17 cellular contexts compared by ENCODE assay signal in genomic region chr12:124305136-124305535, GRCh38. TPM values are rescaled to one million over a fixed set of nuclear protein-coding genes. Genes with fewer than 3 reads are reported as not detected.
DNase-seq lines count a peak whose midpoint lies in the region; ATAC-seq and TF ChIP-seq lines count a peak whose summit lies in the region.
"Had no signal": no experiment of that assay in that cellular context is flagged by ENCODE, and none has a peak within 500 bp of the region (broad histone marks: within the 10 kb centered on the region; RNA-seq: fewer than 3 reads in every experiment).

No MANE protein-coding gene starts in this region.

- no peaks in the 10 kb centered on the region for H3K4me1 ChIP-seq in mucosa of descending colon (ENCODE audit: low read depth)

- no peak overlapping the region for H3K27ac Mint-ChIP-seq in natural killer cell treated with Interleukin-12 subunit alpha and Interleukin-12 subunit beta and Interleukin-15 and Interleukin-18, amount 100 ng/mL, for 72 hours
- H3K27ac Mint-ChIP-seq in natural killer cell, result no peak overlapping the region
- H3K27ac Mint-ChIP-seq in T-helper 2 cell treated with Interferon-gamma antibody and Interleukin-4, amounts not matched to agents 5 μg/mL and 100 μg/mL, for 36 hours, result no peak overlapping the region
- H3K27ac Mint-ChIP-seq: B cell; CD8-positive, alpha-beta T cell; HFFc6 had no signal

- H3K36me3 ChIP-seq in mucosa of descending colon (ENCODE audit: low read depth), result no peaks in the 10 kb centered on the region
- H3K36me3 ChIP-seq: BLaER1 treated with 17β-estradiol and CSF1 and Interleukin-3, amounts not matched to agents 10 nM and 100 nM had no signal

- H3K4me1 Mint-ChIP-seq in natural killer cell treated with Interleukin-12 subunit alpha and Interleukin-12 subunit beta and Interleukin-15 and Interleukin-18, amount 100 ng/mL, for 72 hours (ENCODE audit: low read depth in 2 of 2), result no peaks in the 10 kb centered on the region
- no peaks in the 10 kb centered on the region for H3K4me1 Mint-ChIP-seq in natural killer cell
- H3K4me1 Mint-ChIP-seq in T-helper 2 cell treated with Interferon-gamma antibody and Interleukin-4, amounts not matched to agents 5 μg/mL and 100 μg/mL, for 36 hours (ENCODE audit: low read depth), result no peaks in the 10 kb centered on the region
- H3K4me1 Mint-ChIP-seq: B cell had no signal

- TF ChIP-seq CTCF in natural killer cell (IDR thresholded peaks at IDR 0.05) (no peak), mucosa of descending colon (IDR thresholded peaks at IDR 0.05) (no peak)

- H3K9me3 Mint-ChIP-seq in natural killer cell treated with Interleukin-12 subunit alpha and Interleukin-12 subunit beta and Interleukin-15 and Interleukin-18, amount 100 ng/mL, for 72 hours, result no peaks in the 10 kb centered on the region
- no peaks in the 10 kb centered on the region for H3K9me3 Mint-ChIP-seq in natural killer cell
- H3K9me3 Mint-ChIP-seq in T-helper 2 cell treated with Interferon-gamma antibody and Interleukin-4, amounts not matched to agents 5 μg/mL and 100 μg/mL, for 36 hours, result no peaks in the 10 kb centered on the region
- H3K9me3 Mint-ChIP-seq: CD8-positive, alpha-beta T cell; HFFc6 had no signal

- ATAC-seq in natural killer cell treated with Interleukin-12 subunit alpha and Interleukin-12 subunit beta and Interleukin-15 and Interleukin-18, amount 100 ng/mL, for 72 hours, result no peak
- ATAC-seq in natural killer cell, result no peak
- no peak for ATAC-seq in mucosa of descending colon
- ATAC-seq in HG02840 (IDR thresholded peaks at IDR 0.05; ENCODE audit: low FRiP score, unreplicated experiment), result no peak
- ATAC-seq: CD8-positive, alpha-beta T cell; HCT116 had no signal

- H3K27me3 Mint-ChIP-seq in natural killer cell treated with Interleukin-12 subunit alpha and Interleukin-12 subunit beta and Interleukin-15 and Interleukin-18, amount 100 ng/mL, for 72 hours, result peaks cover 4 to 10% of the 10 kb centered on the region in 2 donors
- H3K27me3 Mint-ChIP-seq in natural killer cell (ENCODE audit: low read depth in 2 of 2), result no peaks in the 10 kb centered on the region
- no peaks in the 10 kb centered on the region for H3K27me3 Mint-ChIP-seq in T-helper 2 cell treated with Interferon-gamma antibody and Interleukin-4, amounts not matched to agents 5 μg/mL and 100 μg/mL, for 36 hours (ENCODE audit: low read depth)

- DNase-seq in natural killer cell treated with Interleukin-12 subunit alpha and Interleukin-12 subunit beta and Interleukin-15 and Interleukin-18, amount 100 ng/mL, for 72 hours (ENCODE audit: low spot score), result peak; percentile 34
- no peak for DNase-seq in natural killer cell
- DNase-seq in mucosa of descending colon, result peak in 2 of 3 donors; percentile 12 to 43
- peak; percentile 60 for DNase-seq in posterior vena cava (ENCODE audit: low spot score)
- no peak for DNase-seq in OCI-M1 (lab: John Stamatoyannopoulos, UW)
- DNase-seq in T-helper 2 cell treated with Interferon-gamma antibody and Interleukin-4, amounts not matched to agents 5 μg/mL and 100 μg/mL, for 36 hours (ENCODE audit: low spot score), result no peak
- DNase-seq: 8988T; Calu3; CD8-positive, alpha-beta T cell; DMS79 treated with DMSO at 0.1 percent for 48 hours; GF-D8; GOT3; HFFc6 had no signal

- intact Hi-C loops in natural killer cell (cut with micrococcal nuclease) (no loop called here), mucosa of descending colon (cut with DNase I, micrococcal nuclease) (no loop called here), posterior vena cava (cut with DNase I) (no loop called here)

- H3K36me3 Mint-ChIP-seq in natural killer cell treated with Interleukin-12 subunit alpha and Interleukin-12 subunit beta and Interleukin-15 and Interleukin-18, amount 100 ng/mL, for 72 hours, result no peaks in the 10 kb centered on the region
- no peaks in the 10 kb centered on the region for H3K36me3 Mint-ChIP-seq in natural killer cell
- no peaks in the 10 kb centered on the region for H3K36me3 Mint-ChIP-seq in T-helper 2 cell treated with Interferon-gamma antibody and Interleukin-4, amounts not matched to agents 5 μg/mL and 100 μg/mL, for 36 hours (ENCODE audit: low read depth)
- H3K36me3 Mint-ChIP-seq: CD8-positive, alpha-beta T cell had no signal

- H3K9me3 ChIP-seq in mucosa of descending colon, result no peaks in the 10 kb centered on the region
- H3K9me3 ChIP-seq: BLaER1 treated with 17β-estradiol and CSF1 and Interleukin-3, amounts not matched to agents 10 nM and 100 nM had no signal

- no peak overlapping the region for H3K4me3 ChIP-seq in mucosa of descending colon
- H3K4me3 ChIP-seq: BLaER1 treated with 17β-estradiol and CSF1 and Interleukin-3, amounts not matched to agents 10 nM and 100 nM had no signal

- no peak overlapping the region for H3K4me3 Mint-ChIP-seq in natural killer cell treated with Interleukin-12 subunit alpha and Interleukin-12 subunit beta and Interleukin-15 and Interleukin-18, amount 100 ng/mL, for 72 hours
- no peak overlapping the region for H3K4me3 Mint-ChIP-seq in natural killer cell
- H3K4me3 Mint-ChIP-seq in T-helper 2 cell treated with Interferon-gamma antibody and Interleukin-4, amounts not matched to agents 5 μg/mL and 100 μg/mL, for 36 hours, result no peak overlapping the region
- H3K4me3 Mint-ChIP-seq: B cell; CD8-positive, alpha-beta T cell; HFFc6 had no signal

RNA-seq across cellular contexts. Expression of gene RFLNA, which starts 10.2 kb away (rescaled TPM):
- total RNA-seq in natural killer cell treated with Interleukin-12 subunit alpha and Interleukin-12 subunit beta and Interleukin-15 and Interleukin-18, amount 100 ng/mL, for 72 hours, result not detected
- total RNA-seq in natural killer cell (under 1 TPM in 1 of 3 donors, not detected in 2; 0.85 TPM), mucosa of descending colon (10 to 100 TPM; 18.0 to 74.5 (median 36.0) TPM), posterior vena cava (1 to 10 TPM in 1 of 2 donors, under 1 TPM in 1; 0.97 to 1.2 TPM)
- total RNA-seq: B cell; Calu3; CD8-positive, alpha-beta T cell; HFFc6 had no signal

Comparison
In these comparisons a context has a peak if more than half of its experiments do, and no peak if none do; other contexts are left out.
1. DNase-seq: peak in natural killer cell treated with Interleukin-12 subunit alpha and Interleukin-12 subunit beta and Interleukin-15 and Interleukin-18, amount 100 ng/mL, for 72 hours (single experiment), mucosa of descending colon (2 of 3) and posterior vena cava (single experiment); none in natural killer cell (single experiment), OCI-M1 (single experiment) and T-helper 2 cell treated with Interferon-gamma antibody and Interleukin-4, amounts not matched to agents 5 μg/mL and 100 μg/mL, for 36 hours (single experiment).
2. RNA of gene RFLNA, which starts 10.2 kb away (total RNA-seq): 18.0 to 74.5 TPM in mucosa of descending colon; 0.97 to 1.2 TPM in posterior vena cava, not detected in natural killer cell treated with Interleukin-12 subunit alpha and Interleukin-12 subunit beta and Interleukin-15 and Interleukin-18, amount 100 ng/mL, for 72 hours and 0.85 TPM in natural killer cell; every median in the first group is over 4 times any median in the second.